In genomic region chr10:71795248-71795647, GRCh38 we compare ENCODE assay signal across 1 cellular context.
TF ChIP-seq lines count a peak whose summit lies in the region.

No MANE protein-coding gene starts in this region.

TF ChIP-seq in K562, 482 proteins besides CTCF, POLR2A, EP300 and RAD21 (continued from another document and continues in another):
- TF ChIP-seq, protein P1, sequence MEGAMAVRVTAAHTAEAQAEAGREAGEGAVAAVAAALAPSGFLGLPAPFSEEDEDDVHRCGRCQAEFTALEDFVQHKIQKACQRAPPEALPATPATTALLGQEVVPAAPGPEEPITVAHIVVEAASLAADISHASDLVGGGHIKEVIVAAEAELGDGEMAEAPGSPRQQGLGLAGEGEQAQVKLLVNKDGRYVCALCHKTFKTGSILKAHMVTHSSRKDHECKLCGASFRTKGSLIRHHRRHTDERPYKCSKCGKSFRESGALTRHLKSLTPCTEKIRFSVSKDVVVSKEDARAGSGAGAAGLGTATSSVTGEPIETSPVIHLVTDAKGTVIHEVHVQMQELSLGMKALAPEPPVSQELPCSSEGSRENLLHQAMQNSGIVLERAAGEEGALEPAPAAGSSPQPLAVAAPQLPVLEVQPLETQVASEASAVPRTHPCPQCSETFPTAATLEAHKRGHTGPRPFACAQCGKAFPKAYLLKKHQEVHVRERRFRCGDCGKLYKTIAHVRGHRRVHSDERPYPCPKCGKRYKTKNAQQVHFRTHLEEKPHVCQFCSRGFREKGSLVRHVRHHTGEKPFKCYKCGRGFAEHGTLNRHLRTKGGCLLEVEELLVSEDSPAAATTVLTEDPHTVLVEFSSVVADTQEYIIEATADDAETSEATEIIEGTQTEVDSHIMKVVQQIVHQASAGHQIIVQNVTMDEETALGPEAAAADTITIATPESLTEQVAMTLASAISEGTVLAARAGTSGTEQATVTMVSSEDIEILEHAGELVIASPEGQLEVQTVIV (CRISPR knock-in tag; IDR thresholded peaks at IDR 0.05; ENCODE audit: borderline replicate concordance): no peak
- TF ChIP-seq ZNF282 (CRISPR knock-in tag; IDR thresholded peaks at IDR 0.05) (no peak), PRMT5 (CRISPR knock-in tag; IDR thresholded peaks at IDR 0.05) (peak; percentile 86; the same call in 1 of the 2 replicates), ZNF407 (IDR thresholded peaks at IDR 0.05; ENCODE audit: low read depth) (no peak), CREB3 (tag; conservative IDR thresholded peaks at IDR 0.05; ENCODE audit: low read depth) (peak; percentile 88; the same call in 1 of the 2 replicates), RHOXF2B (CRISPR knock-in tag; conservative IDR thresholded peaks at IDR 0.05) (no peak), SMARCA4 (IDR thresholded peaks at IDR 0.05) (no peak), ERF (CRISPR knock-in tag; IDR thresholded peaks at IDR 0.05) (no peak), STAT5B (CRISPR knock-in tag; IDR thresholded peaks at IDR 0.05) (no peak), CHAMP1 (IDR thresholded peaks at IDR 0.05) (peak; percentile 93), FUS (optimal IDR thresholded peaks at IDR 0.05; ENCODE audit: low read depth, low read length) (no peak), ZNF584 (CRISPR knock-in tag; IDR thresholded peaks at IDR 0.05; ENCODE audit: low read depth) (peak; percentile 82; the same call in 1 of the 2 replicates), FOXA3 (CRISPR knock-in tag; conservative IDR thresholded peaks at IDR 0.05 in 1 of 2, IDR thresholded peaks at IDR 0.05 in 1 of 2) (no peak), VEZF1 (CRISPR knock-in tag; IDR thresholded peaks at IDR 0.05) (no peak; the same call in 1 of the 2 replicates), RUNX1 (IDR thresholded peaks at IDR 0.05; ENCODE audit: low read depth) (no peak), CREBBP (IDR thresholded peaks at IDR 0.05; ENCODE audit: low read depth, low read length) (no peak), PHTF2 (CRISPR knock-in tag; IDR thresholded peaks at IDR 0.05) (no peak), ZNF239 (CRISPR knock-in tag; IDR thresholded peaks at IDR 0.05) (no peak), ZNF77 (CRISPR knock-in tag; IDR thresholded peaks at IDR 0.05) (no peak), NCOA1 (IDR thresholded peaks at IDR 0.05; ENCODE audit: low read depth) (peak; percentile 66), CUX1 (CRISPR knock-in tag; IDR thresholded peaks at IDR 0.05) (no peak), ZNF589 (CRISPR knock-in tag; IDR thresholded peaks at IDR 0.05; ENCODE audit: low read depth) (peak; percentile 35; the same call in 1 of the 2 replicates), ZSCAN29 (IDR thresholded peaks at IDR 0.05) (no peak), HDGF (IDR thresholded peaks at IDR 0.05) (no peak), SRF (CRISPR knock-in tag; IDR thresholded peaks at IDR 0.05) (peak in 1 of 2 experiments; percentile 62; a peak in 1 of 4 replicates), BACH1 (tag; IDR thresholded peaks at IDR 0.05) (no peak)
- TF ChIP-seq, protein P2, sequence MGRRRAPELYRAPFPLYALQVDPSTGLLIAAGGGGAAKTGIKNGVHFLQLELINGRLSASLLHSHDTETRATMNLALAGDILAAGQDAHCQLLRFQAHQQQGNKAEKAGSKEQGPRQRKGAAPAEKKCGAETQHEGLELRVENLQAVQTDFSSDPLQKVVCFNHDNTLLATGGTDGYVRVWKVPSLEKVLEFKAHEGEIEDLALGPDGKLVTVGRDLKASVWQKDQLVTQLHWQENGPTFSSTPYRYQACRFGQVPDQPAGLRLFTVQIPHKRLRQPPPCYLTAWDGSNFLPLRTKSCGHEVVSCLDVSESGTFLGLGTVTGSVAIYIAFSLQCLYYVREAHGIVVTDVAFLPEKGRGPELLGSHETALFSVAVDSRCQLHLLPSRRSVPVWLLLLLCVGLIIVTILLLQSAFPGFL (CRISPR knock-in tag; IDR thresholded peaks at IDR 0.05): no peak
- TF ChIP-seq, protein P3, sequence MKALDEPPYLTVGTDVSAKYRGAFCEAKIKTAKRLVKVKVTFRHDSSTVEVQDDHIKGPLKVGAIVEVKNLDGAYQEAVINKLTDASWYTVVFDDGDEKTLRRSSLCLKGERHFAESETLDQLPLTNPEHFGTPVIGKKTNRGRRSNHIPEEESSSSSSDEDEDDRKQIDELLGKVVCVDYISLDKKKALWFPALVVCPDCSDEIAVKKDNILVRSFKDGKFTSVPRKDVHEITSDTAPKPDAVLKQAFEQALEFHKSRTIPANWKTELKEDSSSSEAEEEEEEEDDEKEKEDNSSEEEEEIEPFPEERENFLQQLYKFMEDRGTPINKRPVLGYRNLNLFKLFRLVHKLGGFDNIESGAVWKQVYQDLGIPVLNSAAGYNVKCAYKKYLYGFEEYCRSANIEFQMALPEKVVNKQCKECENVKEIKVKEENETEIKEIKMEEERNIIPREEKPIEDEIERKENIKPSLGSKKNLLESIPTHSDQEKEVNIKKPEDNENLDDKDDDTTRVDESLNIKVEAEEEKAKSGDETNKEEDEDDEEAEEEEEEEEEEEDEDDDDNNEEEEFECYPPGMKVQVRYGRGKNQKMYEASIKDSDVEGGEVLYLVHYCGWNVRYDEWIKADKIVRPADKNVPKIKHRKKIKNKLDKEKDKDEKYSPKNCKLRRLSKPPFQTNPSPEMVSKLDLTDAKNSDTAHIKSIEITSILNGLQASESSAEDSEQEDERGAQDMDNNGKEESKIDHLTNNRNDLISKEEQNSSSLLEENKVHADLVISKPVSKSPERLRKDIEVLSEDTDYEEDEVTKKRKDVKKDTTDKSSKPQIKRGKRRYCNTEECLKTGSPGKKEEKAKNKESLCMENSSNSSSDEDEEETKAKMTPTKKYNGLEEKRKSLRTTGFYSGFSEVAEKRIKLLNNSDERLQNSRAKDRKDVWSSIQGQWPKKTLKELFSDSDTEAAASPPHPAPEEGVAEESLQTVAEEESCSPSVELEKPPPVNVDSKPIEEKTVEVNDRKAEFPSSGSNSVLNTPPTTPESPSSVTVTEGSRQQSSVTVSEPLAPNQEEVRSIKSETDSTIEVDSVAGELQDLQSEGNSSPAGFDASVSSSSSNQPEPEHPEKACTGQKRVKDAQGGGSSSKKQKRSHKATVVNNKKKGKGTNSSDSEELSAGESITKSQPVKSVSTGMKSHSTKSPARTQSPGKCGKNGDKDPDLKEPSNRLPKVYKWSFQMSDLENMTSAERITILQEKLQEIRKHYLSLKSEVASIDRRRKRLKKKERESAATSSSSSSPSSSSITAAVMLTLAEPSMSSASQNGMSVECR (CRISPR knock-in tag; IDR thresholded peaks at IDR 0.05): peak; percentile 36; the same call in 1 of the 2 replicates
